In the genomic region with DNA sequence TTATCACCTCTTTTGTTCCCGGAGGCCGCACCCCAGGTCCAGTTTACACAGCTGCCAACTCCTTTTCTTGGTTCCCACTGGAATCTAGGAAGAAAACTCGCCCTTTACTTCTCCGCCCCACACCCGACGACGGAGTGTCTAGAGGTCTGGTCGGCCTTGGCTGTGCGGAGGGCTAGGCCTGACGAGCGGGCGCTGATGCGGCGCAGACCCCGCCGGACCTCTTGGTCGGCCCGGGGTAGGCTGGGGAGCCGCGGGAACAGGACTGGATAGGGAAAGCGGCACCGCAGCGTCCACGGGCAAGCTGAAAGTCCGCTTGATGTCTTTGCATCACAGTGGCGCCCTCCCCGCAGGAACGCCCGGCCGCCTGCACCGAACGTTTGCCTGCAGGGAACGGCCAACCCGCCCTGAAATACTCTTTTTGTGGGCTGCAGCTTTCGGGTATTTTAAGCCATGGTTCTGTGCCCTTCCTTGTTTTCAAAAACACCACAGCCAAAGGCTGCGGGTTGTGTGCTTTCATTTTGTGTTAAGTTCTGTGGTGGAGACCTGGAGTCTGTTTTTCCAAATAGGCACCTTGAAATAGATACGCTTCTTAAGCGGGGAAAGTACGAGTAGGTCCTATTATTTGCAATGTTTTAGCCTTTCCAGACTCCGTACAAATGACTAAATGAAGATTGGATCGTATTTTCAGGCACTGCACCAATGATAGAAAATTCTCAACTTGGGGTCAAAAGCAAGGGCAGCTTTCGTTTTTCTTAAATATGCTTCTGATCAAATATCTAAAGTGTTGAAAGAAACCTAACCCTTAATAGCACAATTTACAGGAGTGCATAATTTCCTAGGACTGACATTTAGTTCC, we compare ENCODE assay signal across 8 cellular contexts. TPM values are rescaled to one million over a fixed set of nuclear protein-coding genes. Genes with fewer than 3 reads are reported as not detected.
DNase-seq lines count a peak whose midpoint lies in the region; ATAC-seq and TF ChIP-seq lines count a peak whose summit lies in the region.

No MANE protein-coding gene starts in this region.

- H3K27ac ChIP-seq in C4-2B (peak overlapping the region; percentile 98), Panc1 (ENCODE audit: low read length) (peak overlapping the region; percentile 100), cardiac muscle cell (peak overlapping the region; percentile 92)

- H3K9me3 ChIP-seq in Panc1 (ENCODE audit: control insufficient read depth, insufficient read depth, low read depth, low read length) (no peaks in the 10 kb centered on the region), cardiac muscle cell (ENCODE audit: low read depth) (no peaks in the 10 kb centered on the region)

- no peaks in the 10 kb centered on the region for H3K9me3 Mint-ChIP-seq in activated naive CD4-positive, alpha-beta T cell treated with anti-CD3 and anti-CD28 coated beads, Interleukin-2, amount 50 U/mL, for 72 hours
- H3K9me3 Mint-ChIP-seq in osteocyte (ENCODE audit: unreplicated experiment) = no peaks in the 10 kb centered on the region

- POLR2A ChIA-PET in Panc1 (lab: Charles Lee) = interaction anchor here (1.1 to 2.5 kb wide), 3 partner anchors 50 to 72 kb away, joined by 4 to 32 read pairs (median 7); partner anchors contain the start of gene EIF4G2

- in situ Hi-C loops in Panc1 (cut with HindIII; ENCODE audit: low pct_unique_long_range_greater_than_20kb, low sequenced_read_pairs) = no loop called here

- peaks cover 34 to 37% of the 10 kb centered on the region in 2 donors for H3K36me3 Mint-ChIP-seq in activated naive CD4-positive, alpha-beta T cell treated with anti-CD3 and anti-CD28 coated beads, Interleukin-2, amount 50 U/mL, for 72 hours
- H3K36me3 Mint-ChIP-seq in osteocyte (ENCODE audit: unreplicated experiment) = peaks cover 16% of the 10 kb centered on the region

- TSS peak; percentile 87 for BruUV-seq in Panc1 (replicated peaks; lab: Mats Ljungman, UMichigan)

- peaks cover 50% of the 10 kb centered on the region for H3K4me1 ChIP-seq in Panc1 (ENCODE audit: control insufficient read depth, insufficient read depth, low read length)
- H3K4me1 ChIP-seq in cardiac muscle cell (ENCODE audit: low read depth) = peaks cover 16% of the 10 kb centered on the region

- CTCF ChIA-PET in Panc1 (lab: Charles Lee) = interaction anchor here (1.2 to 1.8 kb wide), 2 partner anchors 72 to 75 kb away, joined by 6 to 8 read pairs; no protein-coding TSS in a partner anchor

- peak overlapping the region; percentile 87 to 91 for H3K4me3 ChIP-seq in Panc1 (ENCODE audit: low read depth in 2 of 2, low read length in 2 of 2)
- H3K4me3 ChIP-seq in cardiac muscle cell = peak overlapping the region; percentile 74

- intact Hi-C loops in Panc1 (cut with micrococcal nuclease; ENCODE audit: unreplicated experiment) = loop anchor here (2.0 to 5.0 kb wide), 2 partner anchors 51 to 74 kb away; partner anchors contain the start of gene EIF4G2

- DNase-seq in Panc1 (ENCODE audit: low read depth, low spot score) (no peak), cardiac muscle cell (ENCODE audit: low read depth in 1 of 2, low spot score in 1 of 2) (peak in 1 of 2 donors; percentile 81), osteocyte (ENCODE audit: extremely low spot score, unreplicated experiment) (no peak), NCI-H226 (no peak)
- peak in 1 of 2 donors; percentile 51 for DNase-seq in activated naive CD4-positive, alpha-beta T cell treated with anti-CD3 and anti-CD28 coated beads, Interleukin-2, amount 50 U/mL, for 72 hours (ENCODE audit: low spot score in 2 of 2)

- H3K36me3 ChIP-seq in Panc1 (ENCODE audit: control insufficient read depth, insufficient read depth, low read length) = peaks cover 34% of the 10 kb centered on the region
- H3K36me3 ChIP-seq in cardiac muscle cell = peaks cover 23% of the 10 kb centered on the region

- peak overlapping the region; percentile 99 for H3K4me3 Mint-ChIP-seq in osteocyte (ENCODE audit: unreplicated experiment)

- H3K27me3 Mint-ChIP-seq in osteocyte (ENCODE audit: unreplicated experiment) = no peaks in the 10 kb centered on the region

- H3K27me3 ChIP-seq in Panc1 (ENCODE audit: control insufficient read depth, insufficient read depth, low read length) (no peaks in the 10 kb centered on the region), cardiac muscle cell (no peaks in the 10 kb centered on the region)

- ATAC-seq in GM19328 (IDR thresholded peaks at IDR 0.05; ENCODE audit: unreplicated experiment) = peak; percentile 9
- ATAC-seq in HG03432 (IDR thresholded peaks at IDR 0.05; ENCODE audit: unreplicated experiment) = peak; percentile 25
- peak; percentile 51 for ATAC-seq in Panc1
- ATAC-seq in activated naive CD4-positive, alpha-beta T cell treated with anti-CD3 and anti-CD28 coated beads, Interleukin-2, amount 50 U/mL, for 72 hours = peak; percentile 21 to 23

- TF ChIP-seq CTCF in C4-2B (conservative IDR thresholded peaks at IDR 0.05) (no peak; the same call in 1 of the 2 replicates), Panc1 (IDR thresholded peaks at IDR 0.05) (no peak), cardiac muscle cell (IDR thresholded peaks at IDR 0.05; ENCODE audit: low read depth, low read length) (no peak), osteocyte (IDR thresholded peaks at IDR 0.05) (no peak)

- H3K27ac Mint-ChIP-seq in activated naive CD4-positive, alpha-beta T cell treated with anti-CD3 and anti-CD28 coated beads, Interleukin-2, amount 50 U/mL, for 72 hours = peak overlapping the region; percentile 98 to 100
- H3K27ac Mint-ChIP-seq in osteocyte (ENCODE audit: unreplicated experiment) = peak overlapping the region; percentile 99

- H3K4me1 Mint-ChIP-seq in osteocyte (ENCODE audit: unreplicated experiment) = peaks cover 22% of the 10 kb centered on the region

RNA-seq across cellular contexts. Expression of gene ZBED5, which starts 0.9 kb away (rescaled TPM):
- total RNA-seq in Panc1 (2021; ENCODE audit: unreplicated experiment) = 114 TPM
- 59.1 TPM for polyA plus RNA-seq in Panc1 (2012; ENCODE audit: insufficient read length)
- 10 to 100 TPM; 41.2 to 43.6 TPM for total RNA-seq in activated naive CD4-positive, alpha-beta T cell treated with anti-CD3 and anti-CD28 coated beads, Interleukin-2, amount 50 U/mL, for 72 hours
- 36.2 and 37.7 TPM in 2 replicates for total RNA-seq in cardiac muscle cell
- 70.7 and 76.6 TPM in 2 replicates for polyA plus RNA-seq in cardiac muscle cell
- 48.0 and 48.6 TPM in 2 replicates for total RNA-seq in osteocyte

RNA-seq across cellular contexts. Expression of gene EIF4G2, which starts 50.0 kb away (rescaled TPM):
- total RNA-seq in Panc1 (2021; ENCODE audit: unreplicated experiment) (2,422 TPM), cardiac muscle cell (384 and 462 TPM in 2 replicates), osteocyte (966 and 977 TPM in 2 replicates)
- polyA plus RNA-seq in Panc1 (2012; ENCODE audit: insufficient read length) = 1,612 TPM
- total RNA-seq in activated naive CD4-positive, alpha-beta T cell treated with anti-CD3 and anti-CD28 coated beads, Interleukin-2, amount 50 U/mL, for 72 hours = 100 to 1,000 TPM; 462 to 846 TPM
- polyA plus RNA-seq in cardiac muscle cell = 546 and 584 TPM in 2 replicates
